8 cellular contexts compared by ENCODE assay signal in the genomic region with DNA sequence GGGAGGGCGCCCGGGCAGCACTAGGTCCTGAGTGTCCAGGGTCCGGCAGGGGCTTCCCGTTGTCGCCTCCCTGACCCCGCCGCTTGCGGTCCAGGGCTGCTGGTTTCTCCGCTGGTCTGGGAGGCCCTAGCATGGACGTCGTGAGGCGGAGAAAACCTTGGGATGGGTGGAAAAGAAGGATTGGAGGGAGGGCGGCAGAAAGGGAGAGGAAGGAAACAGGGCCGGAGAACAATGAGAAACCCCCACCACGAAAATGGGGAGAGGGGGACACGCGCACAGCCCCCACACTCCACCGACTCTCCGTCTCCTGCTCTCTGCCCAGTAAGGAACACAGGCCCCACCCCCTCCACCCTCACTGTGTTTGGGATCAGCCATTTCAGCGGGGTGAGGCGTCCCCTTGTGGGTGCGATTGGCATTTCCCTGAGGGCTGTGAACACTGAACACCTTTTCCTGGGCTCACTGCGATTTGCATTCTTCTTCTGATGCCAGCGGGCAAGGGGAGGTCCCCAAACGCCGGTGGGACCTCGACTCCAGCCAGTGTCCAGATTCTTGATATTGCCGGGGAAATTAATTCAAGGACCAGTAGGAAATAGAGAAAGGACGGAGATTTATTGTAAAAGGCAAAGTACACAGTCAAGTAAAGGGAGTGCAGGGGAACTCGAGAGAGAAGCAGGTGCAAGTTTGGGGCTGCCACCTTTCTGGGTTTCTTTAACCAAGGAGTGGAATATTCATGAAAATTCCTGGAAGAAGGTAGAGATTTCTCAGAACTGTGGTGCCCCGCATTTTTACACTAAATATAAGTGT. TPM values are rescaled to one million over a fixed set of nuclear protein-coding genes. Genes with fewer than 3 reads are reported as not detected.
DNase-seq lines count a peak whose midpoint lies in the region; ATAC-seq and TF ChIP-seq lines count a peak whose summit lies in the region.

No MANE protein-coding gene starts in this region.

- intact Hi-C loops in stomach (cut with DNase I; ENCODE audit: low total_unique reads), result loop anchor here (5.0 kb wide), 1 partner anchor 89 kb away; no protein-coding TSS in a partner anchor

- no peak for ATAC-seq in GM19324 (IDR thresholded peaks at IDR 0.05; ENCODE audit: low FRiP score, unreplicated experiment)

- H3K4me2 ChIP-seq in neural cell (ENCODE audit: low read length), result no peak overlapping the region

- no peaks in the 10 kb centered on the region for H4K20me1 ChIP-seq in neural cell (ENCODE audit: insufficient read depth)

- no peak for TF ChIP-seq POLR2A in stomach (IDR thresholded peaks at IDR 0.05)

- H2AFZ ChIP-seq in neural cell (ENCODE audit: low read depth, low read length), result no peak overlapping the region

- H3K9me2 ChIP-seq in neural cell (ENCODE audit: insufficient read depth, low read length), result no peaks in the 10 kb centered on the region

- 2 to 4% (median 3%) methylated on average over 19 to 31 of the region's 31 CpGs for WGBS in stomach, 5 donors

- TF ChIP-seq CTCF in fibroblast of villous mesenchyme (IDR thresholded peaks at IDR 0.05; ENCODE audit: insufficient read depth, low read depth, low read length) (peak; percentile 95), neural cell (IDR thresholded peaks at IDR 0.05; ENCODE audit: poor library complexity, severe bottlenecking) (peak; percentile 60), stomach (IDR thresholded peaks at IDR 0.05) (peak in 5 of 7 experiments; percentile 93 to 99 (median 95))

- peaks cover 14 to 32% (median 29%) of the 10 kb centered on the region in 4 donors for H3K4me1 ChIP-seq in stomach

- peak overlapping the region; percentile 61 for H3K4me3 ChIP-seq in fibroblast of villous mesenchyme (ENCODE audit: low read depth, low read length)
- H3K4me3 ChIP-seq in neural cell (ENCODE audit: low read length), result peak overlapping the region; percentile 30
- H3K4me3 ChIP-seq in stomach, result peak overlapping the region; percentile 44 to 60 (median 53)

- TF ChIP-seq EP300 in neural cell (conservative IDR thresholded peaks at IDR 0.05; ENCODE audit: poor library complexity, severe bottlenecking), result no peak
- TF ChIP-seq EP300 in stomach (IDR thresholded peaks at IDR 0.05), result no peak

- H3K9me3 ChIP-seq in neural cell (ENCODE audit: low read length) (peaks cover 4% of the 10 kb centered on the region), stomach (no peaks in the 10 kb centered on the region)

- H3K36me3 ChIP-seq in neural cell (ENCODE audit: insufficient read depth, low read length), result no peaks in the 10 kb centered on the region
- H3K36me3 ChIP-seq in stomach, result no peaks in the 10 kb centered on the region

- H3F3A ChIP-seq in neural cell (ENCODE audit: insufficient read depth, low read length, poor library complexity, severe bottlenecking), result no peaks in the 10 kb centered on the region

- H3K27ac ChIP-seq in neural cell (ENCODE audit: low read length) (no peak overlapping the region), stomach (peak overlapping the region in 3 of 5 donors; percentile 38 to 45 (median 39))

- H3K79me2 ChIP-seq in neural cell (replicated peaks; ENCODE audit: insufficient read depth, low read length), result no peaks in the 10 kb centered on the region

- peak; percentile 45 for TF ChIP-seq RAD21 in neural cell (conservative IDR thresholded peaks at IDR 0.05)

- no peak overlapping the region for H3K9ac ChIP-seq in neural cell (ENCODE audit: low read length)

- in situ Hi-C loops in G401 (cut with HindIII; ENCODE audit: low sequenced_read_pairs), result no loop called here

- peak; percentile 83 for DNase-seq in G401 (ENCODE audit: low spot score)
- peak; percentile 69 for DNase-seq in HuH-7.5 (ENCODE audit: low spot score)
- DNase-seq in RKO (ENCODE audit: low spot score), result peak; percentile 81
- DNase-seq in activated T-helper 1 cell treated with anti-CD3 and anti-CD28 coated beads, Interleukin-2, amount 50 U/mL, for 16 hours (ENCODE audit: low read depth in 1 of 2, low spot score in 1 of 2), result peak; percentile 49 to 50
- DNase-seq in fibroblast of villous mesenchyme (ENCODE audit: low read depth), result peak; percentile 73
- peak; percentile 92 for DNase-seq in stomach

- H3K27me3 ChIP-seq in neural cell (ENCODE audit: insufficient read depth, low read depth, low read length) (peaks cover 86% of the 10 kb centered on the region), stomach (peaks cover 0 to 81% (median 20%) of the 10 kb centered on the region in 3 donors)

TF ChIP-seq in neural cell, 6 proteins besides CTCF, POLR2A, EP300 and RAD21:
- TF ChIP-seq SMC3 (conservative IDR thresholded peaks at IDR 0.05; ENCODE audit: poor library complexity), result peak; percentile 54
- TF ChIP-seq, protein P1, sequence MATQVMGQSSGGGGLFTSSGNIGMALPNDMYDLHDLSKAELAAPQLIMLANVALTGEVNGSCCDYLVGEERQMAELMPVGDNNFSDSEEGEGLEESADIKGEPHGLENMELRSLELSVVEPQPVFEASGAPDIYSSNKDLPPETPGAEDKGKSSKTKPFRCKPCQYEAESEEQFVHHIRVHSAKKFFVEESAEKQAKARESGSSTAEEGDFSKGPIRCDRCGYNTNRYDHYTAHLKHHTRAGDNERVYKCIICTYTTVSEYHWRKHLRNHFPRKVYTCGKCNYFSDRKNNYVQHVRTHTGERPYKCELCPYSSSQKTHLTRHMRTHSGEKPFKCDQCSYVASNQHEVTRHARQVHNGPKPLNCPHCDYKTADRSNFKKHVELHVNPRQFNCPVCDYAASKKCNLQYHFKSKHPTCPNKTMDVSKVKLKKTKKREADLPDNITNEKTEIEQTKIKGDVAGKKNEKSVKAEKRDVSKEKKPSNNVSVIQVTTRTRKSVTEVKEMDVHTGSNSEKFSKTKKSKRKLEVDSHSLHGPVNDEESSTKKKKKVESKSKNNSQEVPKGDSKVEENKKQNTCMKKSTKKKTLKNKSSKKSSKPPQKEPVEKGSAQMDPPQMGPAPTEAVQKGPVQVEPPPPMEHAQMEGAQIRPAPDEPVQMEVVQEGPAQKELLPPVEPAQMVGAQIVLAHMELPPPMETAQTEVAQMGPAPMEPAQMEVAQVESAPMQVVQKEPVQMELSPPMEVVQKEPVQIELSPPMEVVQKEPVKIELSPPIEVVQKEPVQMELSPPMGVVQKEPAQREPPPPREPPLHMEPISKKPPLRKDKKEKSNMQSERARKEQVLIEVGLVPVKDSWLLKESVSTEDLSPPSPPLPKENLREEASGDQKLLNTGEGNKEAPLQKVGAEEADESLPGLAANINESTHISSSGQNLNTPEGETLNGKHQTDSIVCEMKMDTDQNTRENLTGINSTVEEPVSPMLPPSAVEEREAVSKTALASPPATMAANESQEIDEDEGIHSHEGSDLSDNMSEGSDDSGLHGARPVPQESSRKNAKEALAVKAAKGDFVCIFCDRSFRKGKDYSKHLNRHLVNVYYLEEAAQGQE (IDR thresholded peaks at IDR 0.05; ENCODE audit: borderline replicate concordance), result no peak
TF ChIP-seq in neural cell: peak in this region for 1.

RNA-seq across cellular contexts. Expression of a gene that starts 3.3 kb away (rescaled TPM):
- not detected in 2 replicates for total RNA-seq in G401 (2014; rRNA removed; shearing (Covaris generic))
- total RNA-seq in fibroblast of villous mesenchyme (1.3 TPM in 2 replicates), stomach (under 1 TPM in 1 of 5 donors, not detected in 4; 0.89 TPM)
- polyA plus RNA-seq in neural cell (not detected in 2 replicates), stomach (1 to 10 TPM in 1 of 3 donors, not detected in 2; 3.1 TPM)
- not detected in 2 replicates for polyA minus RNA-seq in neural cell

RNA-seq across cellular contexts. Expression of a gene that starts 15.6 kb away (rescaled TPM):
- total RNA-seq in G401 (2014; rRNA removed; shearing (Covaris generic)), result 1.9 TPM in 1 of 2 replicates, not detected in the other
- total RNA-seq in fibroblast of villous mesenchyme (4.5 and 6.9 TPM in 2 replicates), stomach (1 to 10 TPM in 1 of 5 donors, not detected in 4; 1.4 TPM)
- polyA plus RNA-seq in neural cell (1.5 and 2.8 TPM in 2 replicates), stomach (under 1 TPM in 2 of 3 donors, not detected in 1; 0.31 to 0.43 TPM)
- polyA minus RNA-seq in neural cell, result 1.7 TPM in 2 replicates

RNA-seq across cellular contexts. Expression of a gene that starts 28.3 kb away (rescaled TPM):
- not detected in 2 replicates for total RNA-seq in G401 (2014; rRNA removed; shearing (Covaris generic))
- total RNA-seq in fibroblast of villous mesenchyme, result under 0.01 TPM in 1 of 2 replicates, not detected in the other
- polyA plus RNA-seq in neural cell, result not detected in 2 replicates
- polyA minus RNA-seq in neural cell, result not detected in 2 replicates
- total RNA-seq in stomach, result not detected
- 1 to 10 TPM in 1 of 3 donors, under 1 TPM in 1, not detected in 1; 0.19 to 2.6 TPM for polyA plus RNA-seq in stomach

RNA-seq across cellular contexts. Expression of a gene that starts 37.6 kb away (rescaled TPM):
- total RNA-seq in G401 (2014; rRNA removed; shearing (Covaris generic)), result not detected in 2 replicates
- total RNA-seq in fibroblast of villous mesenchyme, result 0.43 and 1.6 TPM in 2 replicates
- polyA plus RNA-seq in neural cell, result 0.22 and 0.38 TPM in 2 replicates
- polyA minus RNA-seq in neural cell, result 0.24 and 0.35 TPM in 2 replicates
- 1 to 10 TPM in 1 of 5 donors, not detected in 4; 1.3 TPM for total RNA-seq in stomach
- polyA plus RNA-seq in stomach, result under 1 TPM in 1 of 3 donors, not detected in 2; 0.03 TPM
